29 cellular contexts compared by ENCODE assay signal in genomic region chr2:232275670-232276069, GRCh38.
DNase-seq lines count a peak whose midpoint lies in the region; ATAC-seq, FAIRE-seq and TF ChIP-seq lines count a peak whose summit lies in the region.
"Had no signal": no experiment of that assay in that cellular context is flagged by ENCODE, and none has a peak within 500 bp of the region (broad histone marks: within the 10 kb centered on the region; RNA-seq: fewer than 3 reads in every experiment).

No MANE protein-coding gene starts in this region.

- no peak for TF ChIP-seq CTCF in KMS-11 (conservative IDR thresholded peaks at IDR 0.05; ENCODE audit: low read depth, low read length)

- DNase-seq in NCI-H82 (lab: John Stamatoyannopoulos, UW) (peak; percentile 46), NCI-H82 treated with DMSO at 0.1 percent for 48 hours (lab: John Stamatoyannopoulos, UW; ENCODE audit: unreplicated experiment) (no peak), RPMI8226 (peak; percentile 68), NCI-H1436 treated with DMSO at 0.1 percent for 48 hours (lab: John Stamatoyannopoulos, UW) (no peak), GM12892 (ENCODE audit: insufficient read length) (no peak), AG20443 (ENCODE audit: low spot score) (no peak)
- DNase-seq: activated CD4-positive, alpha-beta T cell treated with anti-CD3 and anti-CD28 coated beads for 4 hours; activated naive CD4-positive, alpha-beta T cell treated with anti-CD3 and anti-CD28 coated beads, Interleukin-2, amount 50 U/mL, for 16 hours; amniotic stem cell; dermis blood vessel endothelial cell; foreskin fibroblast; GM23248; head of caudate nucleus; islet precursor cell; left lung; NCI-H2029 treated with DMSO at 0.1 percent for 48 hours; NCI-H226; NCI-H748 treated with DMSO at 0.1 percent for 48 hours; stimulated activated CD4-positive, alpha-beta T cell treated with anti-CD3 and anti-CD28 coated beads, Interleukin-12 subunit alpha, Interleukin-12 subunit beta, amount 100 ng/mL, for 4 hours; stimulated activated CD4-positive, alpha-beta T cell treated with anti-CD3 and anti-CD28 coated beads, Interleukin-4, amount 100 ng/mL, for 24 hours; T1000; WERI-Rb-1 had no signal

- no peaks in the 10 kb centered on the region for H4K20me1 ChIP-seq in KMS-11 (ENCODE audit: insufficient read depth)

- no peak for ATAC-seq in GM21515 (IDR thresholded peaks at IDR 0.05; ENCODE audit: unreplicated experiment)
- ATAC-seq: activated T-helper 17 cell treated with anti-CD3 and anti-CD28 coated beads, Interleukin-2, amount 50 U/mL, for 72 hours; K562; left lung had no signal

- no peaks in the 10 kb centered on the region for H3K79me2 ChIP-seq in KMS-11 (ENCODE audit: insufficient read depth, low read depth)

- FAIRE-seq in GM12892 (lab: Jason Lieb, UNC): no peak
- FAIRE-seq: K562 had no signal

- H3K27ac ChIP-seq in KMS-11: peak overlapping the region; percentile 99
- H3K27ac ChIP-seq: esophagus muscularis mucosa, GM23248, left lung, neutrophil, sigmoid colon, WERI-Rb-1 had no signal

- peak overlapping the region; percentile 62 for H2AFZ ChIP-seq in KMS-11 (ENCODE audit: low read depth)
- H2AFZ ChIP-seq: GM23248 had no signal

- H3K4me2 ChIP-seq in KMS-11: peak overlapping the region; percentile 99

- H3K4me3 ChIP-seq in KMS-11 (IDR thresholded peaks at IDR 0.05; ENCODE audit: insufficient read depth, low read depth, low read length): peak overlapping the region; percentile 68
- H3K4me3 ChIP-seq: esophagus muscularis mucosa, GM23248, K562, left lung, sigmoid colon had no signal

- peak overlapping the region; percentile 84 for H3K9ac ChIP-seq in KMS-11
- H3K9ac ChIP-seq: GM23248 had no signal

- peaks cover 74% of the 10 kb centered on the region for H3K4me1 ChIP-seq in KMS-11 (ENCODE audit: low read depth, poor library complexity, severe bottlenecking)
- H3K4me1 ChIP-seq: esophagus muscularis mucosa, left lung, sigmoid colon had no signal

- no peaks in the 10 kb centered on the region for H3K27me3 ChIP-seq in KMS-11 (ENCODE audit: insufficient read depth, low read depth)
- H3K27me3 ChIP-seq: esophagus muscularis mucosa, left lung, neutrophil, sigmoid colon had no signal

- no peak for TF ChIP-seq POLR2A in GM12892 (IDR thresholded peaks at IDR 0.05; ENCODE audit: low read depth, low read length)

- H3K36me3 ChIP-seq in KMS-11 (ENCODE audit: insufficient read depth): no peaks in the 10 kb centered on the region
- H3K36me3 ChIP-seq: left lung, neutrophil, WERI-Rb-1 had no signal

Comparison
In these comparisons a context has a peak if more than half of its experiments do, and no peak if none do; other contexts are left out.
1. DNase-seq: peak in NCI-H82 (single experiment) and RPMI8226 (single experiment); none in NCI-H82 treated with DMSO at 0.1 percent for 48 hours (single experiment), NCI-H1436 treated with DMSO at 0.1 percent for 48 hours (single experiment), GM12892 (single experiment) and AG20443 (single experiment).